10 cellular contexts compared by ENCODE assay signal in the genomic region with DNA sequence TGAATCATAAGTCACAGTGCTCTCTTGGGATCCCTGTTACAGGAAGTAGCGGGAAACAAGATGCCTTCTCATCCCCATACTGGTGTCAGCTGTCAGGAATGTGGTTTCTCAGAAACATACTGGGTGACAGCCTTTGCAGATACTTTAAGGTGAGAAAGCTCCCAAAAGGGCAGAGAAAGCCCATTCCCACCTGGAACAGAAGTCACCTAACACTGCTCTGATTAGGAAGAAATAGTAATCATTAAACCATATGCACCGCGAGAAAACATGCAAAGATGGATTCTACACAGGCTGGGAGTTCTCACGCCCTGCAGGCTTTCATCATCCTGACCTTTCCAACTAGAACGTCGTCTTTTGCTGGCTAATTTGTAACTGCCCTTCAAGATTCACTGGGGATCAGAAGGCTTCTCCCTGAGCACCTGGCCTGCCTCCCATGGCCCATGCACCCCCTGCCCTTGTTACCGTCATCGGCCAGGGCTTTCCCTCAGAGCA. TPM values are rescaled to one million over a fixed set of nuclear protein-coding genes. Genes with fewer than 3 reads are reported as not detected.
DNase-seq lines count a peak whose midpoint lies in the region; ATAC-seq, FAIRE-seq and TF ChIP-seq lines count a peak whose summit lies in the region.
"Had no signal": no experiment of that assay in that cellular context is flagged by ENCODE, and none has a peak within 500 bp of the region (broad histone marks: within the 10 kb centered on the region; RNA-seq: fewer than 3 reads in every experiment).

No MANE protein-coding gene starts in this region.

- POLR2A ChIA-PET in HCT116 (lab: Charles Lee), result no interaction called here
- POLR2A ChIA-PET in MCF 10A (lab: Yijun Ruan, JAX), result no interaction called here

- no peak overlapping the region for H2AFZ ChIP-seq in HCT116 (ENCODE audit: low read depth, low read length, poor library complexity, severe bottlenecking)

- peaks cover 13 to 35% of the 10 kb centered on the region in 2 experiments for H3K4me1 ChIP-seq in HCT116 (ENCODE audit: control insufficient read depth in 1 of 2, insufficient read depth in 2 of 2, low read length in 2 of 2)
- H3K4me1 ChIP-seq in kidney (ENCODE audit: control insufficient read depth in 1 of 2, insufficient read depth in 1 of 2, low read depth in 1 of 2, low read length in 2 of 2), result peaks cover 9 to 11% of the 10 kb centered on the region in 2 donors

- peak overlapping the region in 1 of 2 experiments; percentile 3; a peak in 1 of 4 replicates for H3K4me3 ChIP-seq in HCT116 (replicated peaks in 1 of 2; ENCODE audit: low read depth in 1 of 2, low read length in 2 of 2)
- no peak overlapping the region for H3K4me3 ChIP-seq in kidney (ENCODE audit: low read length in 2 of 2)

- H3K27ac ChIP-seq in HCT116 (ENCODE audit: low read depth, low read length) (peak overlapping the region; percentile 15; the same call in 1 of the 2 replicates), kidney (ENCODE audit: low read depth in 2 of 2, low read length in 2 of 2) (no peak overlapping the region)

- RAD21 ChIA-PET in HCT116 (lab: Charles Lee; ENCODE audit: low non-redundant PET in 1 of 2, low total read pairs in 2 of 2, uncharacterized antibody in 2 of 2, unreplicated experiment in 2 of 2), result no interaction called here

- H3K36me3 Mint-ChIP-seq in MCF 10A (ENCODE audit: insufficient read depth, unreplicated experiment), result no peaks in the 10 kb centered on the region

- H3K9ac ChIP-seq in HCT116 (ENCODE audit: low read length) (peak overlapping the region; percentile 37), kidney (ENCODE audit: low read length in 2 of 2) (no peak overlapping the region)

- no peaks in the 10 kb centered on the region for H3K79me2 ChIP-seq in HCT116 (ENCODE audit: insufficient read depth, low read length)

- DNase-seq in HCT116 (ENCODE audit: low read depth, low spot score) (peak; percentile 32), MCF 10A (ENCODE audit: unreplicated experiment) (peak; percentile 66), kidney (peak; percentile 73), urothelium cell line (ENCODE audit: low spot score) (peak; percentile 58), dedifferentiated amniotic fluid mesenchymal stem cell (ENCODE audit: extremely low spot score) (no peak), DMS53 (lab: John Stamatoyannopoulos, UW) (no peak)
- DNase-seq: activated CD4-positive, alpha-beta T cell treated with anti-CD3 and anti-CD28 coated beads, Interleukin-2, amount 50 U/mL, for 48 hours; activated naive CD4-positive, alpha-beta T cell treated with anti-CD3 and anti-CD28 coated beads for 36 hours; NCI-H526 had no signal

- no peaks in the 10 kb centered on the region for H4K20me1 ChIP-seq in HCT116 (ENCODE audit: insufficient read depth)

- TF ChIP-seq CTCF in HCT116 (IDR thresholded peaks at IDR 0.05 in 2 of 3, conservative IDR thresholded peaks at IDR 0.05 in 1 of 3; ENCODE audit: borderline replicate concordance in 1 of 3, insufficient read depth in 1 of 3, low read depth in 2 of 3, low read length in 2 of 3) (no peak), MCF 10A (IDR thresholded peaks at IDR 0.05; ENCODE audit: unreplicated experiment) (no peak), kidney (IDR thresholded peaks at IDR 0.05; ENCODE audit: borderline replicate concordance, extremely low read depth, insufficient read depth) (no peak)

- H3K27me3 ChIP-seq in HCT116 (ENCODE audit: insufficient read depth, low read length), result no peaks in the 10 kb centered on the region

- BruUV-seq in HCT116 (replicated peaks; lab: Mats Ljungman, UMichigan), result no TSS peak
- BruUV-seq in MCF 10A (replicated peaks; lab: Mats Ljungman, UMichigan), result no TSS peak

- H3K27ac Mint-ChIP-seq in MCF 10A (ENCODE audit: low read depth, unreplicated experiment), result no peak overlapping the region
- H3K27ac Mint-ChIP-seq: activated naive CD4-positive, alpha-beta T cell treated with anti-CD3 and anti-CD28 coated beads for 36 hours had no signal

- no peaks in the 10 kb centered on the region for H3K9me2 ChIP-seq in HCT116 (ENCODE audit: insufficient read depth)

- no peak for TF ChIP-seq POLR2A in HCT116 (IDR thresholded peaks at IDR 0.05; ENCODE audit: borderline replicate concordance, extremely low read depth, insufficient read depth, insufficient read length)

- intact Hi-C loops in HCT116 (cut with micrococcal nuclease), result no loop called here
- intact Hi-C loops in MCF 10A (cut with micrococcal nuclease), result no loop called here
- intact Hi-C loops in kidney (cut with DNase I), result no loop called here

- peaks cover 3% of the 10 kb centered on the region for H3K4me1 Mint-ChIP-seq in MCF 10A (ENCODE audit: insufficient read depth, unreplicated experiment)

- no peaks in the 10 kb centered on the region for H3K9me3 ChIP-seq in HCT116 (ENCODE audit: control insufficient read depth in 1 of 2, insufficient read depth in 1 of 2, low read depth in 1 of 2, low read length in 2 of 2)
- no peaks in the 10 kb centered on the region for H3K9me3 ChIP-seq in kidney (ENCODE audit: control insufficient read depth in 1 of 2, low read length in 2 of 2)

- FAIRE-seq in kidney (lab: Jason Lieb, UNC) (no peak), urothelium cell line (lab: Jason Lieb, UNC) (no peak)

- no peak; the same call in 1 of the 2 replicates for TF ChIP-seq RAD21 in HCT116 (IDR thresholded peaks at IDR 0.05; ENCODE audit: low read depth)

- H3K27me3 Mint-ChIP-seq in MCF 10A (ENCODE audit: insufficient read depth, unreplicated experiment), result no peaks in the 10 kb centered on the region

- H3K4me3 Mint-ChIP-seq in MCF 10A (ENCODE audit: unreplicated experiment), result no peak overlapping the region
- H3K4me3 Mint-ChIP-seq: activated naive CD4-positive, alpha-beta T cell treated with anti-CD3 and anti-CD28 coated beads for 36 hours had no signal

- H3K36me3 ChIP-seq in HCT116 (ENCODE audit: control insufficient read depth in 1 of 2, insufficient read depth in 2 of 2, low read length in 2 of 2) (no peaks in the 10 kb centered on the region), kidney (ENCODE audit: control insufficient read depth in 1 of 2, insufficient read depth in 2 of 2, low read length in 2 of 2) (no peaks in the 10 kb centered on the region)

- CTCF ChIA-PET in HCT116 (lab: Charles Lee) (interaction anchor here (1.1 kb wide), 1 partner anchor 30 kb away, joined by 3 read pairs; no protein-coding TSS in a partner anchor), MCF 10A (lab: Yijun Ruan, JAX) (interaction anchor here (0.6 to 1.0 kb wide), 2 partner anchors 11 to 258 kb away, joined by 3 to 4 read pairs; no protein-coding TSS in a partner anchor)

- peak; percentile 80 for ATAC-seq in HCT116
- ATAC-seq in HG03135 (IDR thresholded peaks at IDR 0.05; ENCODE audit: unreplicated experiment), result no peak

- H3K9me3 Mint-ChIP-seq in MCF 10A (ENCODE audit: unreplicated experiment), result no peaks in the 10 kb centered on the region
- H3K9me3 Mint-ChIP-seq: activated naive CD4-positive, alpha-beta T cell treated with anti-CD3 and anti-CD28 coated beads for 36 hours had no signal

- peak overlapping the region; percentile 48 for H3K4me2 ChIP-seq in HCT116 (ENCODE audit: low read length)

TF ChIP-seq in HCT116, 20 proteins besides CTCF, POLR2A, EP300 and RAD21:
- TF ChIP-seq CEBPB (IDR thresholded peaks at IDR 0.05; ENCODE audit: low read depth), result no peak
- no peak for TF ChIP-seq EZH2 (IDR thresholded peaks at IDR 0.05)
- TF ChIP-seq, protein P1, sequence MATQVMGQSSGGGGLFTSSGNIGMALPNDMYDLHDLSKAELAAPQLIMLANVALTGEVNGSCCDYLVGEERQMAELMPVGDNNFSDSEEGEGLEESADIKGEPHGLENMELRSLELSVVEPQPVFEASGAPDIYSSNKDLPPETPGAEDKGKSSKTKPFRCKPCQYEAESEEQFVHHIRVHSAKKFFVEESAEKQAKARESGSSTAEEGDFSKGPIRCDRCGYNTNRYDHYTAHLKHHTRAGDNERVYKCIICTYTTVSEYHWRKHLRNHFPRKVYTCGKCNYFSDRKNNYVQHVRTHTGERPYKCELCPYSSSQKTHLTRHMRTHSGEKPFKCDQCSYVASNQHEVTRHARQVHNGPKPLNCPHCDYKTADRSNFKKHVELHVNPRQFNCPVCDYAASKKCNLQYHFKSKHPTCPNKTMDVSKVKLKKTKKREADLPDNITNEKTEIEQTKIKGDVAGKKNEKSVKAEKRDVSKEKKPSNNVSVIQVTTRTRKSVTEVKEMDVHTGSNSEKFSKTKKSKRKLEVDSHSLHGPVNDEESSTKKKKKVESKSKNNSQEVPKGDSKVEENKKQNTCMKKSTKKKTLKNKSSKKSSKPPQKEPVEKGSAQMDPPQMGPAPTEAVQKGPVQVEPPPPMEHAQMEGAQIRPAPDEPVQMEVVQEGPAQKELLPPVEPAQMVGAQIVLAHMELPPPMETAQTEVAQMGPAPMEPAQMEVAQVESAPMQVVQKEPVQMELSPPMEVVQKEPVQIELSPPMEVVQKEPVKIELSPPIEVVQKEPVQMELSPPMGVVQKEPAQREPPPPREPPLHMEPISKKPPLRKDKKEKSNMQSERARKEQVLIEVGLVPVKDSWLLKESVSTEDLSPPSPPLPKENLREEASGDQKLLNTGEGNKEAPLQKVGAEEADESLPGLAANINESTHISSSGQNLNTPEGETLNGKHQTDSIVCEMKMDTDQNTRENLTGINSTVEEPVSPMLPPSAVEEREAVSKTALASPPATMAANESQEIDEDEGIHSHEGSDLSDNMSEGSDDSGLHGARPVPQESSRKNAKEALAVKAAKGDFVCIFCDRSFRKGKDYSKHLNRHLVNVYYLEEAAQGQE (IDR thresholded peaks at IDR 0.05; ENCODE audit: low read depth), result no peak
- TF ChIP-seq SP1 (IDR thresholded peaks at IDR 0.05; ENCODE audit: low read depth), result peak; percentile 71
- TF ChIP-seq FOSL1 (IDR thresholded peaks at IDR 0.05; ENCODE audit: low read depth), result peak; percentile 70
- peak; percentile 58 for TF ChIP-seq JUND (IDR thresholded peaks at IDR 0.05)
- TF ChIP-seq YY1 (IDR thresholded peaks at IDR 0.05; ENCODE audit: extremely low read depth, insufficient replicate concordance, low read depth, low read length), result no peak
- TF ChIP-seq CBX3 (IDR thresholded peaks at IDR 0.05; ENCODE audit: low read depth), result 0 out of 2 replicates have a peak, but pooled peaks have one; percentile 28
- TF ChIP-seq, protein P2, sequence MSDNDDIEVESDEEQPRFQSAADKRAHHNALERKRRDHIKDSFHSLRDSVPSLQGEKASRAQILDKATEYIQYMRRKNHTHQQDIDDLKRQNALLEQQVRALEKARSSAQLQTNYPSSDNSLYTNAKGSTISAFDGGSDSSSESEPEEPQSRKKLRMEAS (IDR thresholded peaks at IDR 0.05), result peak; percentile 57; the same call in 1 of the 2 replicates

RNA-seq across cellular contexts. Expression of a gene that starts 46.2 kb away (rescaled TPM):
- 9.6 TPM for total RNA-seq in HCT116 (2021; ENCODE audit: unreplicated experiment)
- polyA plus RNA-seq in HCT116 (2012), result 6.4 and 8.7 TPM in 2 replicates
- 0.83 and 2.8 TPM in 2 replicates for total RNA-seq in MCF 10A (2022)
- total RNA-seq in kidney, result 49.6 TPM
- polyA plus RNA-seq in kidney (ENCODE audit: insufficient read depth, low read depth, low replicate concordance), result 35.2 TPM
- total RNA-seq: activated naive CD4-positive, alpha-beta T cell treated with anti-CD3 and anti-CD28 coated beads for 36 hours had no signal

Comparison
In these comparisons a context has a peak if more than half of its experiments do, and no peak if none do; other contexts are left out.
1. DNase-seq: peak in HCT116 (single experiment), MCF 10A (single experiment), kidney (single experiment) and urothelium cell line (single experiment); none in dedifferentiated amniotic fluid mesenchymal stem cell (single experiment) and DMS53 (single experiment).